In genomic region chr21:45164838-45165237, GRCh38 we compare ENCODE assay signal across 19 cellular contexts.
"Had no signal": no experiment of that assay in that cellular context is flagged by ENCODE, and none has a peak within 500 bp of the region (broad histone marks: within the 10 kb centered on the region; RNA-seq: fewer than 3 reads in every experiment).

No MANE protein-coding gene starts in this region.

- H3K4me3 ChIP-seq: body of pancreas, heart right ventricle, lower lobe of right lung, SK-N-MC, smooth muscle cell, stomach, thoracic aorta, uterus had no signal

- H3K9me3 Mint-ChIP-seq: activated naive CD4-positive, alpha-beta T cell treated with anti-CD3 and anti-CD28 coated beads, Interleukin-2, amount 50 U/mL, for 72 hours; activated T-cell treated with anti-CD3 and anti-CD28 coated beads, Interleukin-2, amount 50 U/mL, for 4 hours; central memory CD8-positive, alpha-beta T cell; dendritic cell treated with granulocyte-macrophage colony-stimulating factor and Interleukin-4, amounts not matched to agents 40 ng/mL and 50 ng/mL, for 4 days; neural crest cell had no signal

- H3K27me3 ChIP-seq: body of pancreas, foreskin keratinocyte, heart right ventricle, stomach, uterus had no signal

- H3K4me3 Mint-ChIP-seq: activated T-cell treated with anti-CD3 and anti-CD28 coated beads, Interleukin-2, amount 50 U/mL, for 4 hours; central memory CD8-positive, alpha-beta T cell; dendritic cell treated with granulocyte-macrophage colony-stimulating factor and Interleukin-4, amounts not matched to agents 40 ng/mL and 50 ng/mL, for 4 days; neural crest cell had no signal

- H3K36me3 Mint-ChIP-seq: activated naive CD4-positive, alpha-beta T cell treated with anti-CD3 and anti-CD28 coated beads, Interleukin-2, amount 50 U/mL, for 72 hours had no signal

- H3K4me1 ChIP-seq: body of pancreas had no signal

- H3K27ac Mint-ChIP-seq: activated naive CD4-positive, alpha-beta T cell treated with anti-CD3 and anti-CD28 coated beads, Interleukin-2, amount 50 U/mL, for 72 hours; dendritic cell treated with granulocyte-macrophage colony-stimulating factor and Interleukin-4, amounts not matched to agents 40 ng/mL and 50 ng/mL, for 4 days had no signal

- ATAC-seq: activated naive CD4-positive, alpha-beta T cell treated with anti-CD3 and anti-CD28 coated beads, Interleukin-2, amount 50 U/mL, for 72 hours; activated T-cell treated with anti-CD3 and anti-CD28 coated beads, Interleukin-2, amount 50 U/mL, for 4 hours; body of pancreas; foreskin keratinocyte had no signal

- DNase-seq: activated CD4-positive, alpha-beta T cell treated with anti-CD3 and anti-CD28 coated beads, Interleukin-2, amount 50 U/mL, for 4 hours; activated effector memory CD4-positive, alpha-beta T cell treated with anti-CD3 and anti-CD28 coated beads, Interleukin-2, amount 50 U/mL, for 16 hours; activated T-cell treated with anti-CD3 and anti-CD28 coated beads, Interleukin-2, amount 50 U/mL, for 4 hours; amygdala; body of pancreas; effector memory CD4-positive, alpha-beta T cell; foreskin keratinocyte; heart right ventricle; left cardiac atrium; lower lobe of right lung; stomach had no signal

- H3K9me3 ChIP-seq: body of pancreas, heart right ventricle, lower lobe of right lung, stomach, thoracic aorta, uterus had no signal

- H3K27ac ChIP-seq: body of pancreas, foreskin keratinocyte, lower lobe of right lung had no signal

- H3K36me3 ChIP-seq: thoracic aorta, uterus had no signal

- H3K27me3 Mint-ChIP-seq: central memory CD8-positive, alpha-beta T cell; dendritic cell treated with granulocyte-macrophage colony-stimulating factor and Interleukin-4, amounts not matched to agents 40 ng/mL and 50 ng/mL, for 4 days had no signal
